8 cellular contexts compared by ENCODE assay signal in genomic region chr1:23559136-23559984, GRCh38. TPM values are rescaled to one million over a fixed set of nuclear protein-coding genes. Genes with fewer than 3 reads are reported as not detected.
A peak's percentile ranks its signal among the peaks of the same experiment; 100 is the strongest.
DNase-seq lines count a peak whose midpoint lies in the region; ATAC-seq and TF ChIP-seq lines count a peak whose summit lies in the region.

Gene ID3, minus strand, starts transcription at chr1:23559501. Its CDS starts 75 bp downstream, at chr1:23559426.

- no peak within 1 kb of the TSS for H2AFZ ChIP-seq in ACC112 (ENCODE audit: low read length, unreplicated experiment)

- DNase-seq in NCI-H2171 treated with DMSO at 0.1 percent for 48 hours (lab: John Stamatoyannopoulos, UW) (peak; percentile 90), WERI-Rb-1 (peak; percentile 96), breast epithelium (ENCODE audit: low spot score in 2 of 2) (peak; percentile 96 to 97), iPS-NIHi7 (ENCODE audit: extremely low spot score) (peak; percentile 77), smooth muscle cell of the brain vasculature (ENCODE audit: low read depth, low spot score) (peak; percentile 95)

- H3K27me3 ChIP-seq in ACC112 (ENCODE audit: insufficient read depth, low read length) (no peaks in the 10 kb centered on the region), WERI-Rb-1 (ENCODE audit: insufficient read depth, low read depth, severe bottlenecking) (no peaks in the 10 kb centered on the region), breast epithelium (no peaks in the 10 kb centered on the region)

- TF ChIP-seq POLR2A in breast epithelium (IDR thresholded peaks at IDR 0.05): peak; percentile 73

- peaks cover 31% of the 10 kb centered on the region for H3K79me2 ChIP-seq in ACC112 (ENCODE audit: control insufficient read depth, insufficient read depth, low read length, unreplicated experiment)

- peak within 1 kb of the TSS; percentile 94 for H3K4me3 ChIP-seq in ACC112 (ENCODE audit: low read depth, low read length)
- H3K4me3 ChIP-seq in WERI-Rb-1 (ENCODE audit: low read depth, low read length): peak within 1 kb of the TSS; percentile 89
- H3K4me3 ChIP-seq in breast epithelium: peak within 1 kb of the TSS; percentile 67 to 79 (median 68)

- ATAC-seq in GM18861 (IDR thresholded peaks at IDR 0.05; ENCODE audit: unreplicated experiment) (peak; percentile 43), HG03095 (IDR thresholded peaks at IDR 0.05; ENCODE audit: unreplicated experiment) (peak; percentile 46)

- H3K4me1 ChIP-seq in ACC112 (ENCODE audit: control insufficient read depth, insufficient read depth, low read length, unreplicated experiment): peaks cover 60% of the 10 kb centered on the region
- peaks cover 0 to 7% of the 10 kb centered on the region in 2 donors for H3K4me1 ChIP-seq in breast epithelium

- no peaks in the 10 kb centered on the region for H3K9me3 ChIP-seq in WERI-Rb-1 (ENCODE audit: severe bottlenecking)
- no peaks in the 10 kb centered on the region for H3K9me3 ChIP-seq in breast epithelium

- TF ChIP-seq CTCF in WERI-Rb-1 (IDR thresholded peaks at IDR 0.05; ENCODE audit: low read depth, low read length) (no peak), breast epithelium (IDR thresholded peaks at IDR 0.05) (no peak)

- H3K27ac ChIP-seq in ACC112 (ENCODE audit: low read depth, low read length) (peak within 1 kb of the TSS; percentile 95), WERI-Rb-1 (peak within 1 kb of the TSS; percentile 96), breast epithelium (peak within 1 kb of the TSS; percentile 93 to 94)

- intact Hi-C loops in breast epithelium (cut with DNase I; ENCODE audit: low total_unique reads): no loop called here

- H3K36me3 ChIP-seq in ACC112 (ENCODE audit: insufficient read depth, low read length): peaks cover 20% of the 10 kb centered on the region; the same call in 1 of the 2 replicates
- peaks cover 31% of the 10 kb centered on the region for H3K36me3 ChIP-seq in WERI-Rb-1
- H3K36me3 ChIP-seq in breast epithelium: no peaks in the 10 kb centered on the region

RNA-seq across cellular contexts. Expression of gene ID3, which starts in this region (rescaled TPM):
- 100 to 1,000 TPM in 1 of 3 donors, 10 to 100 TPM in 2; 79.9 to 133 (median 90.9) TPM for total RNA-seq in breast epithelium

Comparison
In these comparisons a context has a peak if more than half of its experiments do, and no peak if none do; other contexts are left out.
1. Peak in every context shown above with its lines: DNase-seq, ATAC-seq, H3K4me3 ChIP-seq and H3K27ac ChIP-seq.